13 cellular contexts compared by ENCODE assay signal in genomic region chr22:37462983-37463382, GRCh38. TPM values are rescaled to one million over a fixed set of nuclear protein-coding genes. Genes with fewer than 3 reads are reported as not detected.
DNase-seq lines count a peak whose midpoint lies in the region; ATAC-seq and TF ChIP-seq lines count a peak whose summit lies in the region.
"Had no signal": no experiment of that assay in that cellular context is flagged by ENCODE, and none has a peak within 500 bp of the region (broad histone marks: within the 10 kb centered on the region; RNA-seq: fewer than 3 reads in every experiment).

No MANE protein-coding gene starts in this region.

- H3K9ac ChIP-seq in mesenchymal stem cell (ENCODE audit: low read length) = no peak overlapping the region

- no peaks in the 10 kb centered on the region for H3K36me3 Mint-ChIP-seq in GM23338 (ENCODE audit: low read depth)
- H3K36me3 Mint-ChIP-seq: natural killer cell had no signal

- no peak overlapping the region for H3K4me3 Mint-ChIP-seq in GM23338
- H3K4me3 Mint-ChIP-seq: natural killer cell had no signal

- no peaks in the 10 kb centered on the region for H3F3A ChIP-seq in GM23338 (replicated peaks; ENCODE audit: low read depth)

- ATAC-seq in GM23338 (peak; percentile 91), HG03439 (IDR thresholded peaks at IDR 0.05; ENCODE audit: unreplicated experiment) (no peak), HG02588 (IDR thresholded peaks at IDR 0.05; ENCODE audit: unreplicated experiment) (no peak)
- ATAC-seq: body of pancreas, natural killer cell had no signal

- H3K79me2 ChIP-seq in GM23338 (replicated peaks; ENCODE audit: insufficient read depth) = no peaks in the 10 kb centered on the region

- TF ChIP-seq CTCF in GM23338 (conservative IDR thresholded peaks at IDR 0.05; ENCODE audit: low read depth in 2 of 2) (no peak), cardiac fibroblast (IDR thresholded peaks at IDR 0.05; ENCODE audit: low read depth, low read length) (no peak), brain microvascular endothelial cell (IDR thresholded peaks at IDR 0.05; ENCODE audit: low read depth, low read length, missing control alignments) (no peak)

- H3K36me3 ChIP-seq in GM23338 (ENCODE audit: insufficient read depth) (no peaks in the 10 kb centered on the region), mesenchymal stem cell (ENCODE audit: control insufficient read depth in 1 of 2, insufficient read depth in 2 of 2, low read depth in 1 of 2, low read length in 2 of 2) (peaks cover 0 to 10% of the 10 kb centered on the region in 2 experiments), brain microvascular endothelial cell (replicated peaks) (no peaks in the 10 kb centered on the region)
- H3K36me3 ChIP-seq: tibial nerve had no signal

- H3K4me3 ChIP-seq in GM23338 (no peak overlapping the region), cardiac fibroblast (replicated peaks in 1 of 2; ENCODE audit: low read depth in 2 of 2, low read length in 2 of 2) (no peak overlapping the region), mesenchymal stem cell (ENCODE audit: insufficient read depth in 1 of 2, low read depth in 1 of 2, low read length in 2 of 2) (no peak overlapping the region), brain microvascular endothelial cell (ENCODE audit: low read depth, low read length) (no peak overlapping the region)
- H3K4me3 ChIP-seq: body of pancreas, tibial nerve had no signal

- H3K27me3 Mint-ChIP-seq in GM23338 (ENCODE audit: insufficient read depth, low read depth, poor library complexity) = peaks cover 10% of the 10 kb centered on the region

- H2BK12ac ChIP-seq in mesenchymal stem cell (ENCODE audit: low read length in 2 of 2) = no peak overlapping the region

- no peak overlapping the region for H2BK5ac ChIP-seq in mesenchymal stem cell (ENCODE audit: low read depth, low read length, poor library complexity, severe bottlenecking)

- H3K4me2 ChIP-seq in GM23338 (no peak overlapping the region), mesenchymal stem cell (ENCODE audit: low read length, poor library complexity, severe bottlenecking) (no peak overlapping the region)

- in situ Hi-C loops in brain microvascular endothelial cell (cut with HindIII; ENCODE audit: low pct_ligation_motif_present, low sequenced_read_pairs) = no loop called here

- H3K23ac ChIP-seq in mesenchymal stem cell (ENCODE audit: low read length in 2 of 2) = no peak overlapping the region

- peaks cover 3% of the 10 kb centered on the region for H3K4me1 Mint-ChIP-seq in GM23338

- H3K27me3 ChIP-seq in GM23338 (ENCODE audit: insufficient read depth) (no peaks in the 10 kb centered on the region), mesenchymal stem cell (ENCODE audit: control insufficient read depth in 1 of 2, insufficient read depth in 1 of 2, low read length in 2 of 2) (peaks cover 0 to 74% of the 10 kb centered on the region in 2 experiments), brain microvascular endothelial cell (replicated peaks) (peaks cover 10% of the 10 kb centered on the region)
- H3K27me3 ChIP-seq: body of pancreas had no signal

- H3K27ac Mint-ChIP-seq in GM23338 = no peak overlapping the region
- H3K27ac Mint-ChIP-seq: natural killer cell had no signal

- no peaks in the 10 kb centered on the region for H4K20me1 ChIP-seq in GM23338 (replicated peaks; ENCODE audit: insufficient read depth)

- no peak overlapping the region for H4K91ac ChIP-seq in mesenchymal stem cell (ENCODE audit: low read length)

- H3K9me3 ChIP-seq in mesenchymal stem cell (ENCODE audit: control insufficient read depth, low read length) = no peaks in the 10 kb centered on the region
- H3K9me3 ChIP-seq: body of pancreas, tibial nerve had no signal

- H3K9me2 ChIP-seq in GM23338 (ENCODE audit: insufficient read depth) = no peaks in the 10 kb centered on the region

- H2BK15ac ChIP-seq in mesenchymal stem cell (ENCODE audit: low read depth, poor library complexity, severe bottlenecking) = no peak overlapping the region

- no peak overlapping the region for H2AK5ac ChIP-seq in mesenchymal stem cell (ENCODE audit: low read length, severe bottlenecking)

- H3K4me1 ChIP-seq in GM23338 (ENCODE audit: insufficient read depth) (no peaks in the 10 kb centered on the region), mesenchymal stem cell (ENCODE audit: control insufficient read depth, insufficient read depth, low read depth, low read length) (no peaks in the 10 kb centered on the region)
- H3K4me1 ChIP-seq: body of pancreas had no signal

- H3K27ac ChIP-seq in GM23338 (ENCODE audit: low read depth) (no peak overlapping the region), mesenchymal stem cell (ENCODE audit: low read length, poor library complexity, severe bottlenecking) (no peak overlapping the region), brain microvascular endothelial cell (no peak overlapping the region)
- H3K27ac ChIP-seq: body of pancreas, RWPE1, tibial nerve had no signal

- DNase-seq in GM23338 (ENCODE audit: low spot score) (peak; percentile 88), NAMALWA (ENCODE audit: low spot score) (peak; percentile 42), cardiac fibroblast (ENCODE audit: low read depth in 2 of 2) (peak; percentile 51 to 57), mesenchymal stem cell (peak; percentile 64), brain microvascular endothelial cell (no peak)
- no peak for DNase-seq in central memory CD4-positive, alpha-beta T cell
- DNase-seq: natural killer cell; stimulated activated CD4-positive, alpha-beta T cell treated with anti-CD3 and anti-CD28 coated beads, Interleukin-4, amount 100 ng/mL, for 24 hours had no signal

- H2AFZ ChIP-seq in GM23338 (no peak overlapping the region), mesenchymal stem cell (ENCODE audit: low read depth, low read length) (no peak overlapping the region)

- H3K4ac ChIP-seq in mesenchymal stem cell (ENCODE audit: low read depth in 1 of 2, low read length in 2 of 2) = no peak overlapping the region

- H3K18ac ChIP-seq in mesenchymal stem cell (ENCODE audit: low read depth in 1 of 2, low read length in 2 of 2) = no peak overlapping the region

- no peak overlapping the region for H3K14ac ChIP-seq in mesenchymal stem cell (ENCODE audit: low read length in 2 of 2)

- no peaks in the 10 kb centered on the region for H3K79me1 ChIP-seq in mesenchymal stem cell (replicated peaks; ENCODE audit: low read length, poor library complexity, severe bottlenecking)

- no peak overlapping the region for H4K8ac ChIP-seq in mesenchymal stem cell (ENCODE audit: low read length)

- H3K9me3 Mint-ChIP-seq in GM23338 = no peaks in the 10 kb centered on the region
- H3K9me3 Mint-ChIP-seq: natural killer cell had no signal

- H2BK120ac ChIP-seq in mesenchymal stem cell (ENCODE audit: low read depth, low read length) = no peak overlapping the region

- WGBS in mesenchymal stem cell = no CpG with 5 or more reads among the region's 5 CpGs

RNA-seq across cellular contexts. Expression of gene MFNG, which starts 23.2 kb away (rescaled TPM):
- 1.9 and 3.8 TPM in 2 replicates for total RNA-seq in GM23338 (2014; rRNA removed; shearing (Covaris generic))
- 1.1 and 1.4 TPM in 2 replicates for polyA plus RNA-seq in GM23338 (2016; fragmentation: Nextera tagmentation; extraction: Ambion mirVana)
- 0.06 TPM for polyA plus RNA-seq in mesenchymal stem cell (2013, experiment 1 of 2)
- 0.04 TPM for polyA plus RNA-seq in mesenchymal stem cell (2013, experiment 2 of 2)

RNA-seq across cellular contexts. Expression of gene ELFN2, which starts 35.7 kb away (rescaled TPM):
- total RNA-seq in GM23338 (2014; rRNA removed; shearing (Covaris generic)) = 0.35 and 0.62 TPM in 2 replicates
- polyA plus RNA-seq in GM23338 (2016; fragmentation: Nextera tagmentation; extraction: Ambion mirVana) = 0.18 and 0.23 TPM in 2 replicates
- 5.2 TPM for polyA plus RNA-seq in mesenchymal stem cell (2013, experiment 1 of 2)
- 5.1 TPM for polyA plus RNA-seq in mesenchymal stem cell (2013, experiment 2 of 2)

RNA-seq across cellular contexts. Expression of gene CARD10, which starts 56.2 kb away (rescaled TPM):
- total RNA-seq in GM23338 (2014; rRNA removed; shearing (Covaris generic)) = 17.0 and 17.2 TPM in 2 replicates
- 5.4 and 5.8 TPM in 2 replicates for polyA plus RNA-seq in GM23338 (2016; fragmentation: Nextera tagmentation; extraction: Ambion mirVana)
- polyA plus RNA-seq in mesenchymal stem cell (2013, experiment 1 of 2) = 3.1 TPM
- polyA plus RNA-seq in mesenchymal stem cell (2013, experiment 2 of 2) = 3.2 TPM

Comparison
In these comparisons a context has a peak if more than half of its experiments do, and no peak if none do; other contexts are left out.
1. DNase-seq: peak in GM23338 (single experiment), NAMALWA (single experiment), cardiac fibroblast (2 of 2) and mesenchymal stem cell (single experiment); none in central memory CD4-positive, alpha-beta T cell (single experiment) and brain microvascular endothelial cell (single experiment).